ENCODE assay signal across 8 cellular contexts in the genomic region with DNA sequence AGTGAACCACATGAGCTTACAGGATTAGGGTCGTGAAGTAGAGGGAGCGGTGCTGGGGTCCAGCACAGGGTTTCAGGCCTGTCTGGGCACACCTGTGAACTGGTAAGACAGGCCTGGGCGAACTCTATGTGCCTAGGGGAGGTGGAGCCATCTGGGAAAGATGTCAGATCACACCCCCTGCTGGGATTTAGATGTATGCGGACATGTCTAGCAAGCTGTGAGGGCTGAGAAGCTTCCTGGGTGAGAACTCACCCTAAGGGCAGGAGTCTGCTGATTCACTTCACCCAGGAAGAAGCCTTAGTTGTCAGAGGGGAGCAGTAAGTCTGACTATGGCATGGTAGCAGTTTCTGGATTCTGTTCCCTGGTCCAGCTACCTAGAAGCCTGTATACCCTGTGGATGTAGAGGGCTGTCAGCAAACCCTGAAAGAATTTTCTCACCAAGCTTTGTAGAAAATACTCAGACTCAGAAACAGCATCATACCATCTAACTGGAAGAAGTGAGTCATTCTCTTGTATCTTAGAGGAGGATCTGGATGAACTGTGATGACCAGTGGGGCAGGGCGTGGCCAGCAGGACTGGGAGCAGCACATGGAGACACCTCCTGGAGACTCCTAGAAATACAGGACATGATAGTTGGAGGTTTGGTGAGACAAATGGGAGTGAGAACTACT. TPM values are rescaled to one million over a fixed set of nuclear protein-coding genes. Genes with fewer than 3 reads are reported as not detected.
DNase-seq lines count a peak whose midpoint lies in the region; ATAC-seq, FAIRE-seq and TF ChIP-seq lines count a peak whose summit lies in the region.

No MANE protein-coding gene starts in this region.

- H3K27ac Mint-ChIP-seq in MCF 10A (ENCODE audit: low read depth, unreplicated experiment) = peak overlapping the region; percentile 97
- H3K27ac Mint-ChIP-seq in stimulated activated naive CD8-positive, alpha-beta T cell treated with anti-CD3 and anti-CD28 coated beads, Interleukin-15, amount 100 ng/mL, for 72 hours = peak overlapping the region in 1 of 2 donors; percentile 72
- no peak overlapping the region for H3K27ac Mint-ChIP-seq in effector memory CD8-positive, alpha-beta T cell

- H3K36me3 Mint-ChIP-seq in MCF 10A (ENCODE audit: insufficient read depth, unreplicated experiment) = no peaks in the 10 kb centered on the region
- no peaks in the 10 kb centered on the region for H3K36me3 Mint-ChIP-seq in effector memory CD8-positive, alpha-beta T cell (ENCODE audit: insufficient read depth)

- 0 out of 20 replicates have a peak overlapping the region, but pooled peaks of 1 of the 10 experiments have one; percentile 3 for H3K4me3 ChIP-seq in BLaER1 treated with 17β-estradiol and CSF1 and Interleukin-3, amounts not matched to agents 10 nM and 100 nM

- POLR2A ChIA-PET in MCF 10A (lab: Yijun Ruan, JAX) = interaction anchor here (0.6 to 3.1 kb wide), 15 partner anchors 9 to 286 kb away, joined by 3 to 17 read pairs (median 4); partner anchors contain the start of genes PYGL, TMX1 and TRIM9

- H4K20me1 ChIP-seq in BLaER1 treated with 17β-estradiol and CSF1 and Interleukin-3, amounts not matched to agents 10 nM and 100 nM = no peaks in the 10 kb centered on the region

- DNase-seq in H54 (ENCODE audit: insufficient read length, low spot score) (peak; percentile 66), NCI-H82 (lab: John Stamatoyannopoulos, UW) (peak; percentile 62), MCF 10A (ENCODE audit: unreplicated experiment) (peak; percentile 98), kidney tubule cell (ENCODE audit: low spot score) (peak; percentile 98)
- peak in 1 of 2 donors; percentile 49 for DNase-seq in stimulated activated naive CD8-positive, alpha-beta T cell treated with anti-CD3 and anti-CD28 coated beads, Interleukin-15, amount 100 ng/mL, for 72 hours
- DNase-seq in effector memory CD8-positive, alpha-beta T cell = no peak

- CTCF ChIA-PET in MCF 10A (lab: Yijun Ruan, JAX) = interaction anchor here (0.6 to 2.8 kb wide), 21 partner anchors 9 to 824 kb away, joined by 3 to 38 read pairs (median 4); no protein-coding TSS in a partner anchor

- H3K27me3 Mint-ChIP-seq in MCF 10A (ENCODE audit: insufficient read depth, unreplicated experiment) = no peaks in the 10 kb centered on the region
- H3K27me3 Mint-ChIP-seq in stimulated activated naive CD8-positive, alpha-beta T cell treated with anti-CD3 and anti-CD28 coated beads, Interleukin-15, amount 100 ng/mL, for 72 hours = no peaks in the 10 kb centered on the region
- H3K27me3 Mint-ChIP-seq in effector memory CD8-positive, alpha-beta T cell = no peaks in the 10 kb centered on the region

- intact Hi-C loops in MCF 10A (cut with micrococcal nuclease) = loop anchor here (1.0 to 10.0 kb wide), 4 partner anchors 9 to 825 kb away; partner anchors contain the start of gene TRIM9

- FAIRE-seq in H54 (lab: Jason Lieb, UNC) = peak; percentile 95

- peak overlapping the region; percentile 24 for H3K4me3 Mint-ChIP-seq in MCF 10A (ENCODE audit: unreplicated experiment)
- no peak overlapping the region for H3K4me3 Mint-ChIP-seq in stimulated activated naive CD8-positive, alpha-beta T cell treated with anti-CD3 and anti-CD28 coated beads, Interleukin-15, amount 100 ng/mL, for 72 hours
- no peak overlapping the region for H3K4me3 Mint-ChIP-seq in effector memory CD8-positive, alpha-beta T cell

- peak overlapping the region in 5 of 11 experiments; percentile 50 to 94 (median 81); a peak in 11 of 22 replicates for H3K4me2 ChIP-seq in BLaER1 treated with 17β-estradiol and CSF1 and Interleukin-3, amounts not matched to agents 10 nM and 100 nM

- H3K9me3 Mint-ChIP-seq in MCF 10A (ENCODE audit: unreplicated experiment) = no peaks in the 10 kb centered on the region
- no peaks in the 10 kb centered on the region for H3K9me3 Mint-ChIP-seq in stimulated activated naive CD8-positive, alpha-beta T cell treated with anti-CD3 and anti-CD28 coated beads, Interleukin-15, amount 100 ng/mL, for 72 hours
- H3K9me3 Mint-ChIP-seq in effector memory CD8-positive, alpha-beta T cell = no peaks in the 10 kb centered on the region

- H3K36me3 ChIP-seq in BLaER1 treated with 17β-estradiol and CSF1 and Interleukin-3, amounts not matched to agents 10 nM and 100 nM = no peaks in the 10 kb centered on the region

- H3K4me1 ChIP-seq in BLaER1 treated with 17β-estradiol and CSF1 and Interleukin-3, amounts not matched to agents 10 nM and 100 nM = peaks cover 0 to 47% (median 12%) of the 10 kb centered on the region in 10 experiments; a peak in 13 of 20 replicates

- 0 out of 22 replicates have a peak, but pooled peaks cover 0 to 5% (median 0%) of the 10 kb centered on the region in 11 experiments for H3K9me3 ChIP-seq in BLaER1 treated with 17β-estradiol and CSF1 and Interleukin-3, amounts not matched to agents 10 nM and 100 nM (replicated peaks in 1 of 11)

- peaks cover 24% of the 10 kb centered on the region for H3K4me1 Mint-ChIP-seq in MCF 10A (ENCODE audit: insufficient read depth, unreplicated experiment)
- peaks cover 16% of the 10 kb centered on the region for H3K4me1 Mint-ChIP-seq in stimulated activated naive CD8-positive, alpha-beta T cell treated with anti-CD3 and anti-CD28 coated beads, Interleukin-15, amount 100 ng/mL, for 72 hours
- H3K4me1 Mint-ChIP-seq in effector memory CD8-positive, alpha-beta T cell (ENCODE audit: low read depth in 2 of 2) = no peaks in the 10 kb centered on the region

- no TSS peak for BruUV-seq in MCF 10A (replicated peaks; lab: Mats Ljungman, UMichigan)

- peak; percentile 48 for TF ChIP-seq CTCF in MCF 10A (IDR thresholded peaks at IDR 0.05; ENCODE audit: unreplicated experiment)

- H3K9ac ChIP-seq in BLaER1 treated with 17β-estradiol and CSF1 and Interleukin-3, amounts not matched to agents 10 nM and 100 nM = peak overlapping the region in 5 of 11 experiments; percentile 39 to 78 (median 73); a peak in 8 of 22 replicates

- peak; percentile 83 for ATAC-seq in stimulated activated naive CD8-positive, alpha-beta T cell treated with anti-CD3 and anti-CD28 coated beads, Interleukin-15, amount 100 ng/mL, for 72 hours
- ATAC-seq in HG03378 (IDR thresholded peaks at IDR 0.05; ENCODE audit: unreplicated experiment) = no peak
- no peak for ATAC-seq in effector memory CD8-positive, alpha-beta T cell (replicated peaks)

- H3K27ac ChIP-seq in BLaER1 treated with 17β-estradiol and CSF1 and Interleukin-3, amounts not matched to agents 10 nM and 100 nM = peak overlapping the region in 10 of 11 experiments; percentile 8 to 94 (median 60); a peak in 17 of 22 replicates

- no peaks in the 10 kb centered on the region for H3K27me3 ChIP-seq in BLaER1 treated with 17β-estradiol and CSF1 and Interleukin-3, amounts not matched to agents 10 nM and 100 nM

- no peak for TF ChIP-seq POLR2A in H54 (IDR thresholded peaks at IDR 0.05; ENCODE audit: low read depth, low read length)

RNA-seq across cellular contexts. Expression of gene PYGL, which starts 11.2 kb away (rescaled TPM):
- 75.4 and 87.3 TPM in 2 replicates for total RNA-seq in MCF 10A (2022)

Comparison
In these comparisons a context has a peak if more than half of its experiments do, and no peak if none do; other contexts are left out.
1. DNase-seq: peak in H54 (single experiment), NCI-H82 (single experiment), MCF 10A (single experiment) and kidney tubule cell (single experiment); none in effector memory CD8-positive, alpha-beta T cell (0 of 3).